8 cellular contexts compared by ENCODE assay signal in the genomic region with DNA sequence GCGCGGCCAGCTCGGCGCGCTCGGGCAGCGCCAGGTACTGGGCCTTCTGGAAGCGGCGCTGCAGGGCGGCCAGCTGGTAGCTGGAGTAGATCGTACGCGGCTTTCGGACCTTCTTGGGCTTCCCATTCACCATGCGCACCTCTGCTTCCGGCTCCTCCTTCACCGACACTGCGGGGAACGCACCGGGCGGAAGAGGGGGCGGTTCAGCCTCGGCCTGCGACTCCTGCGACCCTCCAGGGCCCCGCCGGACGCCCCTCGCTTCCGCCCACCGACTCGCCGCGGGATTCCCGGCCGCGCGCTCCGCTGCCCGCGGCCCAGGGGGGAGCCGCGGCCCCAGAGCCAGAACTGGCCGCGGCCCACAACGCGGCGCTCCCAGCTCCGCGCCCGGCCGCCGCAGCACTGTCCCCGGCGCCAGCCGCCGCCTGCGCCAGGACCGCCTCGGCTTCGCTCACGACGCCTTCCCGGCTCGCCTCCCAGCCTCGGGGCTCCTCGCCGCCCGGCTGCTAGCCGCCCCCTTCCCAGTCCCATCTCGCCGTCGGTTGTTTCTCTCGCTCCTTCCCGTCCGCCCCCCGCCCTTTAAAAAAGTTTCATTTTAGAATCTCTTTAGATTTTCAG. TPM values are rescaled to one million over a fixed set of nuclear protein-coding genes. Genes with fewer than 3 reads are reported as not detected.
A peak's percentile ranks its signal among the peaks of the same experiment; 100 is the strongest.
DNase-seq lines count a peak whose midpoint lies in the region; ATAC-seq, FAIRE-seq and TF ChIP-seq lines count a peak whose summit lies in the region.

No MANE protein-coding gene starts in this region.

- POLR2A ChIA-PET in endothelial cell of umbilical vein (lab: Charles Lee): no interaction called here

- dilution Hi-C loops in endothelial cell of umbilical vein (cut with MboI; ENCODE audit: extremely low pct_ligation_motif_present, low sequenced_read_pairs): no loop called here

- H3K36me3 Mint-ChIP-seq in naive B cell: peaks cover 0 to 20% of the 10 kb centered on the region in 2 donors

- H2AFZ ChIP-seq in endothelial cell of umbilical vein (ENCODE audit: low read depth, low read length): peak overlapping the region; percentile 14

- H3K9me1 ChIP-seq in endothelial cell of umbilical vein (replicated peaks; ENCODE audit: control insufficient read depth, extremely low read depth, insufficient read depth, low read length): no peaks in the 10 kb centered on the region

- H3K4me3 Mint-ChIP-seq in naive B cell: peak overlapping the region; percentile 82 to 95 (median 90)

- H3K79me2 ChIP-seq in endothelial cell of umbilical vein (ENCODE audit: control insufficient read depth, insufficient read depth, low read length): no peaks in the 10 kb centered on the region

- no peak for FAIRE-seq in endothelial cell of umbilical vein (lab: Jason Lieb, UNC)

- H3K27ac Mint-ChIP-seq in naive B cell: peak overlapping the region in 1 of 6 donors; percentile 34

- H3K9ac ChIP-seq in endothelial cell of umbilical vein (replicated peaks; ENCODE audit: extremely low read depth, insufficient read depth, low read length): no peak overlapping the region

- peaks cover 0 to 3% (median 0%) of the 10 kb centered on the region in 7 donors for H3K9me3 Mint-ChIP-seq in naive B cell

- H3K27ac ChIP-seq in RWPE2 (ENCODE audit: poor library complexity, severe bottlenecking) (no peak overlapping the region), endothelial cell of umbilical vein (ENCODE audit: insufficient read depth, low read depth, low read length) (no peak overlapping the region)

- no peak for TF ChIP-seq POLR2A in endothelial cell of umbilical vein (IDR thresholded peaks at IDR 0.05; ENCODE audit: low read depth, low read length)

- H4K20me1 ChIP-seq in endothelial cell of umbilical vein (replicated peaks; ENCODE audit: control insufficient read depth, extremely low read depth, insufficient read depth, low read length): no peaks in the 10 kb centered on the region

- H3K36me3 ChIP-seq in RWPE2 (ENCODE audit: low read depth): no peaks in the 10 kb centered on the region
- H3K36me3 ChIP-seq in endothelial cell of umbilical vein (ENCODE audit: control insufficient read depth in 2 of 2, extremely low read depth in 1 of 2, insufficient read depth in 2 of 2, low read length in 2 of 2): no peaks in the 10 kb centered on the region

- H3K27me3 ChIP-seq in RWPE2 (ENCODE audit: insufficient read depth, poor library complexity, severe bottlenecking) (peaks cover 10% of the 10 kb centered on the region), endothelial cell of umbilical vein (ENCODE audit: control insufficient read depth in 2 of 2, insufficient read depth in 2 of 2, low read length in 2 of 2) (peaks cover 59 to 61% of the 10 kb centered on the region in 2 experiments)

- H3K4me1 ChIP-seq in RWPE2 (ENCODE audit: insufficient read depth, poor library complexity, severe bottlenecking): peaks cover 10% of the 10 kb centered on the region
- no peaks in the 10 kb centered on the region for H3K4me1 ChIP-seq in endothelial cell of umbilical vein (ENCODE audit: control insufficient read depth, extremely low read depth, insufficient read depth, low read length)

- 0 out of 3 replicates have a peak, but pooled peaks have one; percentile 3 for ATAC-seq in RWPE2 (ENCODE audit: low read depth)
- peak in 1 of 2 donors; percentile 17 for ATAC-seq in naive B cell (ENCODE audit: low read depth in 2 of 2)
- no peak for ATAC-seq in GM18861 (IDR thresholded peaks at IDR 0.05; ENCODE audit: unreplicated experiment)

- peak overlapping the region; percentile 44 for H3K4me3 ChIP-seq in RWPE2 (ENCODE audit: severe bottlenecking)
- H3K4me3 ChIP-seq in endothelial cell of umbilical vein (replicated peaks in 1 of 3; ENCODE audit: insufficient read depth in 1 of 3, low read depth in 1 of 3, low read length in 3 of 3): peak overlapping the region in 1 of 3 experiments; percentile 5

- TF ChIP-seq CTCF in RWPE2 (IDR thresholded peaks at IDR 0.05; ENCODE audit: poor library complexity, severe bottlenecking): no peak
- no peak for TF ChIP-seq CTCF in endothelial cell of umbilical vein (IDR thresholded peaks at IDR 0.05; ENCODE audit: extremely low read depth in 1 of 2, insufficient read depth in 1 of 2, low read depth in 1 of 2, low read length in 2 of 2)

- H3K27me3 Mint-ChIP-seq in naive B cell: peaks cover 72 to 95% (median 92%) of the 10 kb centered on the region in 3 donors

- no TSS peak for BruUV-seq in endothelial cell of umbilical vein (replicated peaks; lab: Mats Ljungman, UMichigan)

- CTCF ChIA-PET in endothelial cell of umbilical vein (lab: Charles Lee): interaction anchor here (0.8 to 10.5 kb wide), 8 partner anchors 9 to 436 kb away, joined by 3 to 590 read pairs (median 6); no protein-coding TSS in a partner anchor

- peaks cover 35 to 39% (median 36%) of the 10 kb centered on the region in 3 donors for H3K4me1 Mint-ChIP-seq in naive B cell

- H3K4me2 ChIP-seq in endothelial cell of umbilical vein (ENCODE audit: insufficient read depth, low read length): peak overlapping the region; percentile 14

- peak; percentile 64 for DNase-seq in GM03348 (ENCODE audit: low spot score)
- no peak for DNase-seq in RWPE2 (ENCODE audit: low spot score)
- DNase-seq in endothelial cell of umbilical vein (ENCODE audit: low read depth, low spot score): no peak
- DNase-seq in naive B cell: no peak
- DNase-seq in NCI-H1436 treated with DMSO at 0.1 percent for 48 hours (lab: John Stamatoyannopoulos, UW): no peak
- no peak for DNase-seq in SW480 (ENCODE audit: low spot score)
- no peak for DNase-seq in HuH-7.5 (ENCODE audit: low spot score)

- intact Hi-C loops in endothelial cell of umbilical vein (cut with micrococcal nuclease): no loop called here

- H3K9me3 ChIP-seq in RWPE2 (ENCODE audit: severe bottlenecking) (no peaks in the 10 kb centered on the region), endothelial cell of umbilical vein (replicated peaks; ENCODE audit: control insufficient read depth, insufficient read depth, low read length) (no peaks in the 10 kb centered on the region)

TF ChIP-seq in endothelial cell of umbilical vein, 7 proteins besides CTCF, POLR2A, EP300 and RAD21:
- TF ChIP-seq MYC (IDR thresholded peaks at IDR 0.05; ENCODE audit: low read depth, low read length): no peak
- peak; percentile 74 for TF ChIP-seq EZH2 (IDR thresholded peaks at IDR 0.05; ENCODE audit: borderline replicate concordance, low read depth, low read length, severe bottlenecking)

RNA-seq across cellular contexts. Expression of gene DLX3, which starts 1.5 kb away (rescaled TPM):
- not detected in 2 replicates for total RNA-seq in endothelial cell of umbilical vein
- polyA plus RNA-seq in endothelial cell of umbilical vein: not detected in 2 replicates
- not detected in 2 replicates for polyA plus RNA-seq in endothelial cell of umbilical vein (2011; cell fraction: cytosol; rRNA removed)
- not detected in 2 replicates for polyA plus RNA-seq in endothelial cell of umbilical vein (2011; cell fraction: nucleus; rRNA removed)
- not detected in 2 replicates for polyA plus RNA-seq in endothelial cell of umbilical vein (2012)
- polyA minus RNA-seq in endothelial cell of umbilical vein: not detected in 2 replicates
- polyA minus RNA-seq in endothelial cell of umbilical vein (2011; cell fraction: cytosol; rRNA and poly(A)+ RNA removed): 0.61 TPM
- polyA minus RNA-seq in endothelial cell of umbilical vein (2011; cell fraction: nucleus; rRNA and poly(A)+ RNA removed): not detected in 2 replicates
- not detected for polyA plus RNA-seq in naive B cell (ENCODE audit: low read depth in 6 of 6)

RNA-seq across cellular contexts. Expression of gene DLX4, which starts 24.5 kb away (rescaled TPM):
- total RNA-seq in endothelial cell of umbilical vein: not detected in 2 replicates
- not detected in 2 replicates for polyA plus RNA-seq in endothelial cell of umbilical vein
- polyA plus RNA-seq in endothelial cell of umbilical vein (2011; cell fraction: cytosol; rRNA removed): 0.04 TPM in 1 of 2 replicates, not detected in the other
- 0.08 and 0.32 TPM in 2 replicates for polyA plus RNA-seq in endothelial cell of umbilical vein (2011; cell fraction: nucleus; rRNA removed)
- polyA plus RNA-seq in endothelial cell of umbilical vein (2012): not detected in 2 replicates
- not detected in 2 replicates for polyA minus RNA-seq in endothelial cell of umbilical vein
- 2.7 TPM for polyA minus RNA-seq in endothelial cell of umbilical vein (2011; cell fraction: cytosol; rRNA and poly(A)+ RNA removed)
- polyA minus RNA-seq in endothelial cell of umbilical vein (2011; cell fraction: nucleus; rRNA and poly(A)+ RNA removed): not detected in 2 replicates
- polyA plus RNA-seq in naive B cell (ENCODE audit: low read depth in 6 of 6): under 1 TPM in 3 of 6 donors, not detected in 3; 0.18 to 0.22 (median 0.21) TPM
